Comparison of ENCODE assay signal across 28 cellular contexts in genomic region chr6:71236926-71237425, GRCh38.
"Had no signal": no experiment of that assay in that cellular context is flagged by ENCODE, and none has a peak within 500 bp of the region (broad histone marks: within the 10 kb centered on the region; RNA-seq: fewer than 3 reads in every experiment).

No MANE protein-coding gene starts in this region.

- H3K27ac ChIP-seq: body of pancreas, cardiac muscle cell, heart right ventricle, sigmoid colon, thoracic aorta, VCaP had no signal

- H3K4me3 ChIP-seq: body of pancreas, cardiac muscle cell, heart right ventricle, sigmoid colon, thoracic aorta had no signal

- H3K27me3 ChIP-seq: body of pancreas, cardiac muscle cell, heart right ventricle, sigmoid colon had no signal

- ATAC-seq: activated CD8-positive, alpha-beta memory T cell treated with anti-CD3 and anti-CD28 coated beads, Interleukin-2, amount 10 ng/mL, durations not matched to agents 7 days and 5 days; activated CD8-positive, alpha-beta T cell treated with anti-CD3 and anti-CD28 coated beads for 36 hours; activated naive CD8-positive, alpha-beta T cell treated with anti-CD3 and anti-CD28 coated beads, Interleukin-2, amount 50 U/mL, for 24 hours; body of pancreas; heart right ventricle; left colon had no signal

- H3K36me3 ChIP-seq: cardiac muscle cell, heart right ventricle, sigmoid colon, thoracic aorta had no signal

- H3K27me3 Mint-ChIP-seq: type B pancreatic cell had no signal

- DNase-seq: activated CD4-positive, alpha-beta T cell treated with anti-CD3 and anti-CD28 coated beads, Interleukin-2, amount 10 ng/mL, durations not matched to agents 7 days and 5 days; activated CD4-positive, CD25-positive, alpha-beta regulatory T cell treated with anti-CD3 and anti-CD28 coated beads, Interleukin-2, amount 50 U/mL, for 72 hours; activated CD8-positive, alpha-beta memory T cell treated with anti-CD3 and anti-CD28 coated beads, Interleukin-2, amount 10 ng/mL, durations not matched to agents 7 days and 5 days; activated CD8-positive, alpha-beta T cell treated with anti-CD3 and anti-CD28 coated beads for 36 hours; activated gamma-delta T cell; activated naive CD4-positive, alpha-beta T cell treated with anti-CD3 and anti-CD28 coated beads, Interleukin-2, amount 50 U/mL, for 16 hours; activated naive CD8-positive, alpha-beta T cell treated with anti-CD3 and anti-CD28 coated beads, Interleukin-2, amount 50 U/mL, for 24 hours; activated T-cell treated with anti-CD3 and anti-CD28 coated beads for 4 hours; anterior cingulate cortex; body of pancreas; dermis blood vessel endothelial cell; effector CD8-positive, alpha-beta T cell; erythroblast; foreskin fibroblast; heart right ventricle; left colon; naive B cell; sigmoid colon; stimulated activated CD4-positive, alpha-beta T cell treated with anti-CD3 and anti-CD28 coated beads, Interleukin-2, amount 100 ng/mL, for 48 hours; stimulated activated CD8-positive, alpha-beta memory T cell treated with anti-CD3 and anti-CD28 coated beads, Interleukin-4, amount 100 ng/mL, for 48 hours; stimulated activated naive CD4-positive, alpha-beta T cell had no signal

- H3K36me3 Mint-ChIP-seq: activated CD8-positive, alpha-beta memory T cell treated with anti-CD3 and anti-CD28 coated beads, Interleukin-2, amount 10 ng/mL, durations not matched to agents 7 days and 5 days; memory B cell; naive B cell; type B pancreatic cell had no signal

- H3K27ac Mint-ChIP-seq: activated CD4-positive, alpha-beta T cell treated with anti-CD3 and anti-CD28 coated beads, Interleukin-2, amount 10 ng/mL, durations not matched to agents 7 days and 5 days; activated CD8-positive, alpha-beta memory T cell treated with anti-CD3 and anti-CD28 coated beads, Interleukin-2, amount 10 ng/mL, durations not matched to agents 7 days and 5 days; activated CD8-positive, alpha-beta T cell treated with anti-CD3 and anti-CD28 coated beads for 36 hours; activated naive CD8-positive, alpha-beta T cell treated with anti-CD3 and anti-CD28 coated beads, Interleukin-2, amount 50 U/mL, for 24 hours; activated T-helper 1 cell treated with anti-CD3 and anti-CD28 coated beads, Interleukin-12 subunit alpha, Interleukin-12 subunit beta, Interleukin-2, Interleukin-4 antibody, amounts not matched to agents 30 ng/mL and 10 ng/mL and 1 ng/mL, durations not matched to agents 14 hours and 24 hours and 36 hours; memory B cell; naive B cell; type B pancreatic cell had no signal

- H3K4me1 ChIP-seq: body of pancreas, heart right ventricle, sigmoid colon had no signal

- H3K9me3 Mint-ChIP-seq: activated CD4-positive, alpha-beta T cell treated with anti-CD3 and anti-CD28 coated beads, Interleukin-2, amount 10 ng/mL, durations not matched to agents 7 days and 5 days; activated CD8-positive, alpha-beta T cell treated with anti-CD3 and anti-CD28 coated beads for 36 hours; activated naive CD8-positive, alpha-beta T cell treated with anti-CD3 and anti-CD28 coated beads, Interleukin-2, amount 50 U/mL, for 24 hours; activated T-helper 1 cell treated with anti-CD3 and anti-CD28 coated beads, Interleukin-12 subunit alpha, Interleukin-12 subunit beta, Interleukin-2, Interleukin-4 antibody, amounts not matched to agents 30 ng/mL and 10 ng/mL and 1 ng/mL, durations not matched to agents 14 hours and 24 hours and 36 hours; memory B cell; type B pancreatic cell had no signal

- H3K9me3 ChIP-seq: body of pancreas, sigmoid colon, thoracic aorta had no signal

- H3K4me1 Mint-ChIP-seq: activated CD4-positive, alpha-beta T cell treated with anti-CD3 and anti-CD28 coated beads, Interleukin-2, amount 10 ng/mL, durations not matched to agents 7 days and 5 days; activated CD8-positive, alpha-beta memory T cell treated with anti-CD3 and anti-CD28 coated beads, Interleukin-2, amount 10 ng/mL, durations not matched to agents 7 days and 5 days; activated naive CD8-positive, alpha-beta T cell treated with anti-CD3 and anti-CD28 coated beads, Interleukin-2, amount 50 U/mL, for 24 hours had no signal

- H3K4me3 Mint-ChIP-seq: activated CD4-positive, alpha-beta T cell treated with anti-CD3 and anti-CD28 coated beads, Interleukin-2, amount 10 ng/mL, durations not matched to agents 7 days and 5 days; activated CD8-positive, alpha-beta memory T cell treated with anti-CD3 and anti-CD28 coated beads, Interleukin-2, amount 10 ng/mL, durations not matched to agents 7 days and 5 days; activated CD8-positive, alpha-beta T cell treated with anti-CD3 and anti-CD28 coated beads for 36 hours; activated naive CD8-positive, alpha-beta T cell treated with anti-CD3 and anti-CD28 coated beads, Interleukin-2, amount 50 U/mL, for 24 hours; activated T-helper 1 cell treated with anti-CD3 and anti-CD28 coated beads, Interleukin-12 subunit alpha, Interleukin-12 subunit beta, Interleukin-2, Interleukin-4 antibody, amounts not matched to agents 30 ng/mL and 10 ng/mL and 1 ng/mL, durations not matched to agents 14 hours and 24 hours and 36 hours; memory B cell; naive B cell; neural crest cell; type B pancreatic cell had no signal
